In the genomic region with DNA sequence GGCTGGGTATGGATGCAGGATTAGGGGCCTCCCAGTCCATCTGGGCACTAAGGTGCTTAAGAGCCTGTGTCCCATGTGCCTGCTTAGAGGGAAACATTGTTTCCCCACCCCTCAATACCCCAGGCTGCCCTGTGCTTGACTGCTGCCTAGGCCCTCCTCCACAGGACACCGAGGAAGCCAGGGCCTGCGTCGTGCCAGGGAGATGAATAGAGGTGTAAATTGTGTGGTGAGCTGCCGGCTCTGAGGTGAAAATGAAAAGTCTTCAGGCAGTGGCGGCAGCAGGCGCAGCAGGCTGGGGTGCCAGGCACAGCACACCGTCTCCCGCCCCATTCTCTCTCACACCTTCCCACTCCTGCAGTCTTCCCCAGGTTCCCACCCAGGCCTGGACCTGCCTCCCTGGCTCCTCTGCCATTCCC, we compare ENCODE assay signal across 1 cellular context.
TF ChIP-seq lines count a peak whose summit lies in the region.

No MANE protein-coding gene starts in this region.

TF ChIP-seq in IMR-90, 13 proteins besides CTCF, POLR2A, EP300 and RAD21:
- no peak for TF ChIP-seq FOS (IDR thresholded peaks at IDR 0.05; ENCODE audit: low read depth, low read length)
- TF ChIP-seq RFX5 (IDR thresholded peaks at IDR 0.05; ENCODE audit: low read depth, low read length) = no peak
- TF ChIP-seq CEBPB (IDR thresholded peaks at IDR 0.05; ENCODE audit: low read depth, low read length) = no peak
- no peak for TF ChIP-seq SMC3 (IDR thresholded peaks at IDR 0.05; ENCODE audit: low read depth, low read length)
TF ChIP-seq in IMR-90: peak in this region for 0.
